ENCODE assay signal across 17 cellular contexts in genomic region chr20:59015812-59016711, GRCh38. TPM values are rescaled to one million over a fixed set of nuclear protein-coding genes. Genes with fewer than 3 reads are reported as not detected.
A peak's percentile ranks its signal among the peaks of the same experiment; 100 is the strongest.
DNase-seq lines count a peak whose midpoint lies in the region; ATAC-seq and TF ChIP-seq lines count a peak whose summit lies in the region.
"Had no signal": no experiment of that assay in that cellular context is flagged by ENCODE, and none has a peak within 500 bp of the region (broad histone marks: within the 10 kb centered on the region; RNA-seq: fewer than 3 reads in every experiment).

No MANE protein-coding gene starts in this region.

- no peaks in the 10 kb centered on the region for H3K36me3 ChIP-seq in mammary epithelial cell (ENCODE audit: insufficient read depth, low read length)
- H3K36me3 ChIP-seq: gastrocnemius medialis, upper lobe of left lung had no signal

- DNase-seq in MCF 10A (ENCODE audit: unreplicated experiment) (no peak), mammary epithelial cell (no peak), T-helper 17 cell (no peak), iPS-NIHi7 (ENCODE audit: extremely low spot score) (peak; percentile 3), ureter (ENCODE audit: low spot score) (peak; percentile 33), DMS153 treated with DMSO at 0.1 percent for 48 hours (lab: John Stamatoyannopoulos, UW; ENCODE audit: unreplicated experiment) (no peak)
- no peak for DNase-seq in stimulated activated CD4-positive, alpha-beta T cell treated with anti-CD3 and anti-CD28 coated beads, Interleukin-4, amount 100 ng/mL, for 1 hour
- DNase-seq: activated CD4-positive, alpha-beta T cell treated with anti-CD3 and anti-CD28 coated beads, Interleukin-2, amount 50 U/mL, for 1 hour; AML-193; gastrocnemius medialis; mucosa of descending colon; OCI-M1; stimulated activated CD4-positive, alpha-beta T cell treated with anti-CD3 and anti-CD28 coated beads, Interleukin-12 subunit alpha, Interleukin-12 subunit beta, amount 100 ng/mL, for 4 hours had no signal

- peaks cover 31% of the 10 kb centered on the region for H3K4me1 Mint-ChIP-seq in MCF 10A (ENCODE audit: insufficient read depth, unreplicated experiment)
- peaks cover 41% of the 10 kb centered on the region for H3K4me1 Mint-ChIP-seq in T-helper 17 cell

- H3K4me3 ChIP-seq in mammary epithelial cell (replicated peaks in 1 of 3; ENCODE audit: insufficient read depth in 1 of 3, low read depth in 2 of 3, low read length in 3 of 3): no peak overlapping the region
- H3K4me3 ChIP-seq: gastrocnemius medialis, mucosa of descending colon, upper lobe of left lung had no signal

- H3K4me2 ChIP-seq in mammary epithelial cell (ENCODE audit: insufficient read depth, low read depth, low read length): no peak overlapping the region

- no peak overlapping the region for H3K27ac ChIP-seq in mammary epithelial cell (ENCODE audit: insufficient read depth, low read depth, low read length)
- H3K27ac ChIP-seq: gastrocnemius medialis, parathyroid adenoma, upper lobe of left lung had no signal

- dilution Hi-C loops in mammary epithelial cell (cut with HindIII; ENCODE audit: low sequenced_read_pairs): no loop called here

- intact Hi-C loops in MCF 10A (cut with micrococcal nuclease): no loop called here
- intact Hi-C loops in mammary epithelial cell (cut with micrococcal nuclease): no loop called here

- in situ Hi-C loops in mammary epithelial cell (cut with MboI; ENCODE audit: low sequenced_read_pairs in 2 of 2): no loop called here

- H3K27me3 ChIP-seq in mammary epithelial cell (ENCODE audit: insufficient read depth, low read length): no peaks in the 10 kb centered on the region
- H3K27me3 ChIP-seq: gastrocnemius medialis, upper lobe of left lung had no signal

- no peaks in the 10 kb centered on the region for H3K9me3 Mint-ChIP-seq in MCF 10A (ENCODE audit: unreplicated experiment)
- H3K9me3 Mint-ChIP-seq: activated naive CD4-positive, alpha-beta T cell treated with anti-CD3 and anti-CD28 coated beads, Interleukin-2, amount 50 U/mL, for 24 hours had no signal

- H3K4me1 ChIP-seq in mammary epithelial cell (ENCODE audit: insufficient read depth, low read length): peaks cover 25% of the 10 kb centered on the region
- H3K4me1 ChIP-seq: gastrocnemius medialis had no signal

- no TSS peak for BruUV-seq in MCF 10A (replicated peaks; lab: Mats Ljungman, UMichigan)
- no TSS peak for BruUV-seq in mammary epithelial cell (replicated peaks; lab: Mats Ljungman, UMichigan)

- H3K9ac ChIP-seq in mammary epithelial cell (ENCODE audit: insufficient read depth, low read length): no peak overlapping the region
- H3K9ac ChIP-seq: parathyroid adenoma had no signal

- CTCF ChIA-PET in MCF 10A (lab: Yijun Ruan, JAX): interaction anchor here (0.8 to 1.4 kb wide), 3 partner anchors 7 to 717 kb away, joined by 3 to 5 read pairs (median 3); no protein-coding TSS in a partner anchor
- CTCF ChIA-PET in mammary epithelial cell (lab: Charles Lee; ENCODE audit: low non-redundant PET): no interaction called here

- H2AFZ ChIP-seq in mammary epithelial cell (ENCODE audit: low read depth, low read length): no peak overlapping the region
- H2AFZ ChIP-seq: parathyroid adenoma had no signal

- H4K20me1 ChIP-seq in mammary epithelial cell (ENCODE audit: insufficient read depth, low read length): no peaks in the 10 kb centered on the region

- H3K79me2 ChIP-seq in mammary epithelial cell (ENCODE audit: insufficient read depth, low read length): no peaks in the 10 kb centered on the region

- TF ChIP-seq CTCF in MCF 10A (IDR thresholded peaks at IDR 0.05; ENCODE audit: unreplicated experiment) (no peak), mammary epithelial cell (conservative IDR thresholded peaks at IDR 0.05 in 1 of 2, IDR thresholded peaks at IDR 0.05 in 1 of 2; ENCODE audit: extremely low read depth in 1 of 2, insufficient read depth in 1 of 2, low read depth in 1 of 2, low read length in 2 of 2) (no peak)

- H3K36me3 Mint-ChIP-seq in MCF 10A (ENCODE audit: insufficient read depth, unreplicated experiment): no peaks in the 10 kb centered on the region
- no peaks in the 10 kb centered on the region for H3K36me3 Mint-ChIP-seq in T-helper 17 cell (ENCODE audit: low read depth)
- H3K36me3 Mint-ChIP-seq: activated naive CD4-positive, alpha-beta T cell treated with anti-CD3 and anti-CD28 coated beads, Interleukin-2, amount 50 U/mL, for 24 hours had no signal

- no peak for ATAC-seq in T-helper 17 cell
- ATAC-seq in GM21576 (IDR thresholded peaks at IDR 0.05; ENCODE audit: unreplicated experiment): no peak
- ATAC-seq: gastrocnemius medialis, mucosa of descending colon had no signal

- H3K4me3 Mint-ChIP-seq in MCF 10A (ENCODE audit: unreplicated experiment): no peak overlapping the region
- H3K4me3 Mint-ChIP-seq in T-helper 17 cell: no peak overlapping the region

- 87% methylated on average over 15 of the region's 16 CpGs for WGBS in mammary epithelial cell (ENCODE audit: low coverage, missing lambda C conversion rate)

- H3K27ac Mint-ChIP-seq in MCF 10A (ENCODE audit: low read depth, unreplicated experiment) (peak overlapping the region; percentile 75), T-helper 17 cell (peak overlapping the region; percentile 32)

- POLR2A ChIA-PET in MCF 10A (lab: Yijun Ruan, JAX): interaction anchor here (0.7 to 6.5 kb wide), 3 partner anchors 15 to 35 kb away, joined by 3 to 70 read pairs (median 3); partner anchors contain the start of genes ATP5F1E and NELFCD

- no peaks in the 10 kb centered on the region for H3K27me3 Mint-ChIP-seq in MCF 10A (ENCODE audit: insufficient read depth, unreplicated experiment)
- no peaks in the 10 kb centered on the region for H3K27me3 Mint-ChIP-seq in T-helper 17 cell
- H3K27me3 Mint-ChIP-seq: activated naive CD4-positive, alpha-beta T cell treated with anti-CD3 and anti-CD28 coated beads, Interleukin-2, amount 50 U/mL, for 24 hours had no signal

- H3K9me3 ChIP-seq in mammary epithelial cell (replicated peaks; ENCODE audit: insufficient read depth, low read length) (no peaks in the 10 kb centered on the region), T-helper 17 cell (ENCODE audit: control insufficient read depth, low read length, poor library complexity, severe bottlenecking) (no peaks in the 10 kb centered on the region)
- H3K9me3 ChIP-seq: gastrocnemius medialis, mucosa of descending colon, upper lobe of left lung had no signal

RNA-seq across cellular contexts. Expression of gene TUBB1, which starts 3.2 kb away (rescaled TPM):
- total RNA-seq in MCF 10A (2022): not detected in 2 replicates
- total RNA-seq in mammary epithelial cell: not detected
- 0.01 TPM for polyA plus RNA-seq in mammary epithelial cell
- not detected for polyA minus RNA-seq in mammary epithelial cell
- total RNA-seq in T-helper 17 cell: 100 to 1,000 TPM in 1 of 2 donors, 10 to 100 TPM in 1; 14.0 to 483 TPM
- total RNA-seq in ureter: not detected
- total RNA-seq: mucosa of descending colon had no signal

RNA-seq across cellular contexts. Expression of gene CTSZ, which starts 9.0 kb away (rescaled TPM):
- total RNA-seq in MCF 10A (2022): 96.6 and 103 TPM in 2 replicates
- 100 to 1,000 TPM; 138 to 139 TPM for total RNA-seq in mammary epithelial cell
- 156 TPM for polyA plus RNA-seq in mammary epithelial cell
- 116 TPM for polyA minus RNA-seq in mammary epithelial cell
- 10 to 100 TPM; 27.4 to 30.1 TPM for total RNA-seq in T-helper 17 cell
- 116 TPM for total RNA-seq in ureter

RNA-seq across cellular contexts. Expression of gene ATP5F1E, which starts 16.1 kb away (rescaled TPM):
- total RNA-seq in MCF 10A (2022): 65.2 and 69.7 TPM in 2 replicates
- 10 to 100 TPM; 13.7 to 75.4 TPM for total RNA-seq in mammary epithelial cell
- polyA plus RNA-seq in mammary epithelial cell: 39.1 TPM
- 9.7 TPM for polyA minus RNA-seq in mammary epithelial cell
- 10 to 100 TPM; 57.8 to 84.0 TPM for total RNA-seq in T-helper 17 cell
- total RNA-seq in ureter: 77.7 TPM

RNA-seq across cellular contexts. Expression of gene PRELID3B, which starts 26.5 kb away (rescaled TPM):
- total RNA-seq in MCF 10A (2022): 180 and 197 TPM in 2 replicates
- total RNA-seq in mammary epithelial cell: 100 to 1,000 TPM in 1 of 2 donors, 10 to 100 TPM in 1; 81.2 to 103 TPM
- polyA plus RNA-seq in mammary epithelial cell: 49.5 TPM
- polyA minus RNA-seq in mammary epithelial cell: 91.4 TPM
- 10 to 100 TPM; 53.8 to 72.6 TPM for total RNA-seq in T-helper 17 cell
- 62.1 TPM for total RNA-seq in ureter

RNA-seq across cellular contexts. Expression of gene NELFCD, which starts 35.0 kb away (rescaled TPM):
- total RNA-seq in MCF 10A (2022) (59.6 and 79.8 TPM in 2 replicates), mammary epithelial cell (10 to 100 TPM; 37.8 to 69.7 TPM), T-helper 17 cell (10 to 100 TPM; 71.0 to 82.3 TPM), ureter (70.6 TPM)
- 84.9 TPM for polyA plus RNA-seq in mammary epithelial cell
- polyA minus RNA-seq in mammary epithelial cell: 143 TPM

Comparison
In these comparisons a context has a peak if more than half of its experiments do, and no peak if none do; other contexts are left out.
1. DNase-seq: peak in iPS-NIHi7 (single experiment) and ureter (single experiment); none in MCF 10A (single experiment), mammary epithelial cell (single experiment), T-helper 17 cell (0 of 3), DMS153 treated with DMSO at 0.1 percent for 48 hours (single experiment) and stimulated activated CD4-positive, alpha-beta T cell treated with anti-CD3 and anti-CD28 coated beads, Interleukin-4, amount 100 ng/mL, for 1 hour (single experiment).
2. RNA of gene TUBB1, which starts 3.2 kb away (total RNA-seq): 14.0 to 483 TPM in T-helper 17 cell; not detected in mammary epithelial cell, not detected in ureter (single experiment) and not detected in MCF 10A; every median in the first group is over 10 times any median in the second.